Comparison of ENCODE assay signal across 8 cellular contexts in genomic region chr5:81302596-81302995, GRCh38. TPM values are rescaled to one million over a fixed set of nuclear protein-coding genes. Genes with fewer than 3 reads are reported as not detected.
DNase-seq lines count a peak whose midpoint lies in the region; ATAC-seq, FAIRE-seq and TF ChIP-seq lines count a peak whose summit lies in the region.

No MANE protein-coding gene starts in this region.

- in situ Hi-C loops in K562 (cut with MboI): no loop called here
- in situ Hi-C loops in GM13977 (cut with MboI; ENCODE audit: low pct_unique_long_range_greater_than_20kb, low sequenced_read_pairs, unreplicated experiment): no loop called here

- H3K9ac ChIP-seq in K562 (ENCODE audit: insufficient read depth in 1 of 2, low read depth in 2 of 2, low read length in 2 of 2): peak overlapping the region; percentile 94 to 97; a peak in 3 of 4 replicates

- H3K36me3 ChIP-seq in A673 (ENCODE audit: insufficient read depth, low read length, poor library complexity, severe bottlenecking): no peaks in the 10 kb centered on the region
- peaks cover 18% of the 10 kb centered on the region; the same call in 2 of the 3 replicates for H3K36me3 ChIP-seq in K562 (ENCODE audit: control insufficient read depth, insufficient read depth, low read length)

- 34% methylated on average over 5 of the region's 5 CpGs for WGBS in K562 (ENCODE audit: insufficient coverage, low coverage, missing lambda C conversion rate)

- H3K4me1 Mint-ChIP-seq in mesothelial cell of epicardium: peaks cover 30% of the 10 kb centered on the region

- FAIRE-seq in K562 (lab: Jason Lieb, UNC): no peak

- no peak for TF ChIP-seq EP300 in K562 (IDR thresholded peaks at IDR 0.05; ENCODE audit: low read length)

- peak; percentile 14 for ATAC-seq in K562

- no TSS peak for BruUV-seq in A673 (replicated peaks; lab: Mats Ljungman, UMichigan)
- BruUV-seq in K562 (replicated peaks; lab: Mats Ljungman, UMichigan): no TSS peak

- intact Hi-C loops in A673 (cut with micrococcal nuclease; ENCODE audit: unreplicated experiment): loop anchor here (5.0 kb wide), 1 partner anchor 865 kb away; no protein-coding TSS in a partner anchor
- intact Hi-C loops in K562 (cut with micrococcal nuclease): no loop called here

- peak overlapping the region; percentile 94 for H3K4me3 Mint-ChIP-seq in mesothelial cell of epicardium

- no peaks in the 10 kb centered on the region for H3K9me3 Mint-ChIP-seq in mesothelial cell of epicardium

- TF ChIP-seq RAD21 in K562 (CRISPR knock-in tag; conservative IDR thresholded peaks at IDR 0.05 in 1 of 2, IDR thresholded peaks at IDR 0.05 in 1 of 2): no peak

- TF ChIP-seq CTCF in A673 (conservative IDR thresholded peaks at IDR 0.05; ENCODE audit: low read depth, low read length) (no peak), K562 (IDR thresholded peaks at IDR 0.05 in 2 of 3, conservative IDR thresholded peaks at IDR 0.05 in 1 of 3; ENCODE audit: insufficient read depth in 2 of 3, low read depth in 1 of 3, low read length in 3 of 3) (no peak), mesothelial cell of epicardium (IDR thresholded peaks at IDR 0.05; ENCODE audit: unreplicated experiment) (no peak), GM13977 (IDR thresholded peaks at IDR 0.05; ENCODE audit: extremely low read depth, insufficient read depth, missing control alignments) (no peak)

- peaks cover 30% of the 10 kb centered on the region for H3K4me1 ChIP-seq in A673 (ENCODE audit: insufficient read depth, low read length, poor library complexity, severe bottlenecking)
- H3K4me1 ChIP-seq in K562 (replicated peaks in 1 of 2; ENCODE audit: control insufficient read depth in 2 of 2, insufficient read depth in 2 of 2, low read length in 2 of 2): peaks cover 3 to 8% of the 10 kb centered on the region in 2 experiments

- H3K27me3 ChIP-seq in A673 (replicated peaks; ENCODE audit: insufficient read depth, low read depth, low read length, poor library complexity) (no peaks in the 10 kb centered on the region), K562 (ENCODE audit: control insufficient read depth in 2 of 2, insufficient read depth in 2 of 2, low read length in 2 of 2) (no peaks in the 10 kb centered on the region)

- CTCF ChIA-PET in A673 (lab: Charles Lee): no interaction called here
- CTCF ChIA-PET in K562 (lab: Yijun Ruan, JAX; ENCODE audit: low intra/inter-chr PET ratio): no interaction called here

- H3K4me3 ChIP-seq in A673 (ENCODE audit: low read depth, low read length, poor library complexity, severe bottlenecking) (peak overlapping the region; percentile 87), K562 (peak overlapping the region; percentile 76)

- peaks cover 3% of the 10 kb centered on the region for H3K9me1 ChIP-seq in K562 (ENCODE audit: control insufficient read depth, insufficient read depth, low read length)

- H3K27me3 Mint-ChIP-seq in mesothelial cell of epicardium (ENCODE audit: low read depth): no peaks in the 10 kb centered on the region

- POLR2A ChIA-PET in A673 (lab: Charles Lee; ENCODE audit: low non-redundant PET) (no interaction called here), K562 (lab: Yijun Ruan, JAX) (interaction anchor here (1.3 to 1.9 kb wide), 4 partner anchors 10 to 30 kb away, joined by 4 to 6 read pairs (median 6); no protein-coding TSS in a partner anchor)

- H4K20me1 ChIP-seq in K562 (replicated peaks; ENCODE audit: control insufficient read depth, insufficient read depth, low read length): no peaks in the 10 kb centered on the region

- H3K9me3 ChIP-seq in A673 (ENCODE audit: low read depth, low read length, poor library complexity, severe bottlenecking): no peaks in the 10 kb centered on the region
- H3K9me3 ChIP-seq in K562 (replicated peaks; ENCODE audit: control insufficient read depth, insufficient read depth, low read depth, low read length): no peaks in the 10 kb centered on the region

- H2AFZ ChIP-seq in K562 (ENCODE audit: low read depth, low read length): peak overlapping the region; percentile 97

- no peak for DNase-seq in A673 (ENCODE audit: low spot score)
- peak; percentile 24 for DNase-seq in HT1080 (ENCODE audit: low read depth)
- peak in 1 of 4 experiments; percentile 21 for DNase-seq in K562 (ENCODE audit: extremely low read depth in 1 of 4, low spot score in 3 of 4)
- no peak for DNase-seq in mesothelial cell of epicardium (ENCODE audit: low spot score in 2 of 2, unreplicated experiment in 2 of 2)
- DNase-seq in DMS53 (lab: John Stamatoyannopoulos, UW): no peak
- DNase-seq in NCI-H1694 treated with DMSO at 0.1 percent for 48 hours (lab: John Stamatoyannopoulos, UW): no peak
- DNase-seq in GM13977 (ENCODE audit: low spot score): no peak
- no peak for DNase-seq in nucleus accumbens (lab: John Stamatoyannopoulos, UW)

- TF ChIP-seq POLR2A in K562 (conservative IDR thresholded peaks at IDR 0.05): no peak

- H3K27ac ChIP-seq in A673 (ENCODE audit: low read depth, low read length, poor library complexity, severe bottlenecking): peak overlapping the region; percentile 91
- H3K27ac ChIP-seq in K562 (ENCODE audit: extremely low read depth, low read depth, low read length): peak overlapping the region; percentile 93

- peaks cover 51% of the 10 kb centered on the region for H3K79me2 ChIP-seq in K562 (ENCODE audit: control insufficient read depth, insufficient read depth, low read length)

- H3K4me2 ChIP-seq in K562 (ENCODE audit: insufficient read depth, low read length): peak overlapping the region; percentile 94

- peaks cover 6% of the 10 kb centered on the region for H3K36me3 Mint-ChIP-seq in mesothelial cell of epicardium

- H3K27ac Mint-ChIP-seq in mesothelial cell of epicardium: peak overlapping the region; percentile 98

TF ChIP-seq in K562, 482 proteins besides CTCF, POLR2A, EP300 and RAD21 (continues in another document):
- TF ChIP-seq PKNOX1 (IDR thresholded peaks at IDR 0.05): no peak
- no peak for TF ChIP-seq ZNF311 (CRISPR knock-in tag; IDR thresholded peaks at IDR 0.05)
- no peak for TF ChIP-seq ZBTB9 (CRISPR knock-in tag; IDR thresholded peaks at IDR 0.05)
- TF ChIP-seq MNT (conservative IDR thresholded peaks at IDR 0.05): 0 out of 4 replicates have a peak, but pooled peaks of 1 of the 2 experiments have one; percentile 10
- TF ChIP-seq ZNF143 (CRISPR knock-in tag; IDR thresholded peaks at IDR 0.05): no peak
- no peak for TF ChIP-seq ZNF561 (CRISPR knock-in tag; conservative IDR thresholded peaks at IDR 0.05)
- TF ChIP-seq SREBF2 (CRISPR knock-in tag; IDR thresholded peaks at IDR 0.05): no peak

RNA-seq across cellular contexts. Expression of gene ZCCHC9, which starts 1.2 kb away (rescaled TPM):
- total RNA-seq in A673 (2021): 16.5 and 21.2 TPM in 2 replicates
- total RNA-seq in HT1080 (2014; rRNA removed; shearing (Covaris generic)): 35.3 and 40.9 TPM in 2 replicates
- 35.9 and 40.2 TPM in 2 replicates for polyA plus RNA-seq in HT1080 (2015; cell fraction: cytosol; rRNA removed)
- polyA plus RNA-seq in HT1080 (2015; cell fraction: nucleus; rRNA removed): 33.2 and 36.6 TPM in 2 replicates
- total RNA-seq in K562 (2011; cell fraction: chromatin; rRNA removed; ENCODE audit: low replicate concordance): 8.7 and 32.5 TPM in 2 replicates
- total RNA-seq in K562 (2011; cell fraction: nucleolus; rRNA removed): 7.7 and 13.0 TPM in 2 replicates
- total RNA-seq in K562 (2011; cell fraction: nucleoplasm; rRNA removed): 16.9 and 28.4 TPM in 2 replicates
- 35.9 and 43.2 TPM in 2 replicates for total RNA-seq in K562 (2014; rRNA removed)
- 62.6 and 68.0 TPM in 2 replicates for total RNA-seq in K562 (2014; rRNA removed; fragmentation: Illumina TruSeq; extraction: Trizol)
- 54.8 and 59.9 TPM in 2 replicates for total RNA-seq in K562 (2015; rRNA removed; fragmentation: Illumina TruSeq; extraction: Trizol)
- 40.3 and 42.0 TPM in 2 replicates for total RNA-seq in K562 (2021)
- 43.9 and 48.7 TPM in 2 replicates for polyA plus RNA-seq in K562 (2011; rRNA removed)
- polyA plus RNA-seq in K562 (2011; cell fraction: cytosol; rRNA removed): 7.1 and 18.8 TPM in 2 replicates
- 12.7 and 20.7 TPM in 2 replicates for polyA plus RNA-seq in K562 (2011; cell fraction: nucleus; rRNA removed)
- polyA plus RNA-seq in K562 (2012): 42.0 and 45.6 TPM in 2 replicates
- 62.3 and 74.7 TPM in 2 replicates for polyA plus RNA-seq in K562 (2014; fragmentation: Illumina TruSeq; extraction: Trizol)
- polyA plus RNA-seq in K562 (2014; fragmentation: Nextera tagmentation; extraction: Ambion mirVana): 10 to 100 TPM; 77.1 to 95.3 TPM
- polyA plus RNA-seq in K562 (2014; rRNA removed): 48.7 and 49.4 TPM in 2 replicates
- 24.1 and 26.9 TPM in 2 replicates for polyA minus RNA-seq in K562 (2011; rRNA and poly(A)+ RNA removed)
- polyA minus RNA-seq in K562 (2011; cell fraction: cytosol; rRNA and poly(A)+ RNA removed): 9.7 and 12.5 TPM in 2 replicates
- 8.8 and 15.1 TPM in 2 replicates for polyA minus RNA-seq in K562 (2011; cell fraction: nucleus; rRNA and poly(A)+ RNA removed)
- total RNA-seq in mesothelial cell of epicardium: 25.4 to 27.0 TPM (median 25.6 TPM) in 3 replicates
